In genomic region chr1:224124220-224124619, GRCh38 we compare ENCODE assay signal across 20 cellular contexts.
"Had no signal": no experiment of that assay in that cellular context is flagged by ENCODE, and none has a peak within 500 bp of the region (broad histone marks: within the 10 kb centered on the region; RNA-seq: fewer than 3 reads in every experiment).

No MANE protein-coding gene starts in this region.

- H3K4me1 Mint-ChIP-seq: nephron progenitor cell had no signal

- H3K9ac ChIP-seq: parathyroid adenoma had no signal

- H3K9me3 ChIP-seq: gastrocnemius medialis, psoas muscle, right lobe of liver, suprapubic skin, thyroid gland had no signal

- H3K27me3 Mint-ChIP-seq: naive thymus-derived CD4-positive, alpha-beta T cell had no signal

- ATAC-seq: esophagus mucosa; gastrocnemius medialis; left lobe of liver; naive thymus-derived CD4-positive, alpha-beta T cell; psoas muscle; right lobe of liver; stimulated activated effector memory CD8-positive, alpha-beta T cell treated with anti-CD3 and anti-CD28 coated beads, Interleukin-12 subunit alpha, Interleukin-12 subunit beta, amount 100 ng/mL, for 72 hours; stimulated activated naive CD8-positive, alpha-beta T cell treated with anti-CD3 and anti-CD28 coated beads, Interleukin-15, Interleukin-2, amounts not matched to agents 100 U/mL and 50 U/mL, for 24 hours had no signal

- H3K27ac ChIP-seq: gastrocnemius medialis, parathyroid adenoma, psoas muscle, right lobe of liver, suprapubic skin, thyroid gland had no signal

- H3K4me3 Mint-ChIP-seq: naive thymus-derived CD4-positive, alpha-beta T cell; nephron progenitor cell; stimulated activated effector memory CD8-positive, alpha-beta T cell treated with anti-CD3 and anti-CD28 coated beads, Interleukin-12 subunit alpha, Interleukin-12 subunit beta, amount 100 ng/mL, for 72 hours had no signal

- H3K27me3 ChIP-seq: gastrocnemius medialis, right lobe of liver, suprapubic skin, thyroid gland had no signal

- H2AFZ ChIP-seq: parathyroid adenoma had no signal

- H3K27ac Mint-ChIP-seq: nephron progenitor cell; stimulated activated effector memory CD8-positive, alpha-beta T cell treated with anti-CD3 and anti-CD28 coated beads, Interleukin-12 subunit alpha, Interleukin-12 subunit beta, amount 100 ng/mL, for 72 hours had no signal

- DNase-seq: effector memory CD4-positive, alpha-beta T cell; gastrocnemius medialis; glutamatergic neuron; islet precursor cell; mammary epithelial cell; naive thymus-derived CD4-positive, alpha-beta T cell; nephron progenitor cell; psoas muscle; retina; right lobe of liver; stimulated activated CD4-positive, alpha-beta T cell treated with anti-CD3 and anti-CD28 coated beads, Interleukin-4, amount 100 ng/mL, for 1 hour; stimulated activated CD8-positive, alpha-beta memory T cell treated with anti-CD3 and anti-CD28 coated beads, Interleukin-4, amount 100 ng/mL, for 48 hours; stimulated activated naive CD8-positive, alpha-beta T cell treated with anti-CD3 and anti-CD28 coated beads, Interleukin-15, Interleukin-2, amounts not matched to agents 100 U/mL and 50 U/mL, for 24 hours; thyroid gland had no signal

- FAIRE-seq: endometrium had no signal

- H3K9me3 Mint-ChIP-seq: naive thymus-derived CD4-positive, alpha-beta T cell; stimulated activated effector memory CD8-positive, alpha-beta T cell treated with anti-CD3 and anti-CD28 coated beads, Interleukin-12 subunit alpha, Interleukin-12 subunit beta, amount 100 ng/mL, for 72 hours had no signal

- H3K36me3 ChIP-seq: gastrocnemius medialis, suprapubic skin, thyroid gland had no signal

- H3K4me3 ChIP-seq: gastrocnemius medialis, psoas muscle, right lobe of liver, suprapubic skin, thyroid gland had no signal

- H3K4me1 ChIP-seq: parathyroid adenoma, psoas muscle, thyroid gland had no signal
